Comparison of ENCODE assay signal across 12 cellular contexts in the genomic region with DNA sequence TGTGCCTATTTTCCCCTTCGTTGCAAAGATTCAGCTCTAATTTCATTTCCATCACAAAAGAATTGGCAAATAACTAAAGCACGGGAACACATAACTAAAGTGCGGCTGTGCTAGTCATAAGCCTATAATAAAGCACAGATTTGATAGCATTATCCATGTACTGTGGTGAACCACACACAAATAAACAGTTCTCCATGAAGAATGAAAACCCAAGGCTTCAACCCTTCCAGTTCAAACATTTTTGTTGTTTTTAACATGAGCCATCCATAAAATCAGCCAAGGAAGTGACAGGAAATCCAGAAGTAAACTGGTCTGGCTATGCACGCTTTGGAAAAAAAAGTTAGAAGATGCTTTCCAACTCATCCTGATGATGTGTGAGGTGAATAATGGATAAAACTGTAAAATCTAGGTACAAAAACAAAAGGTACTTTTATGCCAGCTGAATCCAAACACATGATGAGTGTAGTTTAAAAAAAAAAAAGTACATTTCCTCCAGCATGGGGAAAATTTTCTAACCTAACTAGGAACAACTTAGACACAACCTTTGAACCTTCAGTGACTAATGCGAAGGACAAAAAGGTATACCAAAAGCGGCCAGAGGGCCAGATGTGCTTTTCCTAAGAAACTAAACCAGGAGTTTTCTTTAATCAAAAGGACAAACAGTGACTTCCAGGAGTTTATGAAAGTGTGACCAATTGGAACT. TPM values are rescaled to one million over a fixed set of nuclear protein-coding genes. Genes with fewer than 3 reads are reported as not detected.
A peak's percentile ranks its signal among the peaks of the same experiment; 100 is the strongest.
DNase-seq lines count a peak whose midpoint lies in the region; ATAC-seq, FAIRE-seq and TF ChIP-seq lines count a peak whose summit lies in the region.
"Had no signal": no experiment of that assay in that cellular context is flagged by ENCODE, and none has a peak within 500 bp of the region (broad histone marks: within the 10 kb centered on the region; RNA-seq: fewer than 3 reads in every experiment).

No MANE protein-coding gene starts in this region.

- H3K27me3 ChIP-seq in skeletal muscle satellite cell (ENCODE audit: control insufficient read depth, insufficient read depth, low read length), result no peaks in the 10 kb centered on the region

- DNase-seq in G401 (ENCODE audit: low spot score), result peak; percentile 35
- DNase-seq in foreskin fibroblast, result peak; percentile 90 to 93
- no peak for DNase-seq in NCI-H187 (lab: John Stamatoyannopoulos, UW)
- DNase-seq in GM19238 (ENCODE audit: insufficient read length, low spot score), result no peak
- DNase-seq in Calu3, result no peak
- DNase-seq: activated gamma-delta T cell treated with Interleukin-2 at 50 U/mL for 16 hours; GOT3; SHP77; stimulated activated CD4-positive, alpha-beta T cell treated with anti-CD3 and anti-CD28 coated beads, Interleukin-2, amount 100 ng/mL, for 24 hours had no signal

- ATAC-seq in HG02798 (IDR thresholded peaks at IDR 0.05; ENCODE audit: poor library complexity, unreplicated experiment), result no peak

- no peak overlapping the region for H3K27ac Mint-ChIP-seq in Calu3 (ENCODE audit: unreplicated experiment)

- H3K4me3 ChIP-seq in foreskin fibroblast (ENCODE audit: low read depth in 1 of 2, low read length in 2 of 2) (peak overlapping the region in 1 of 2 donors; percentile 34), skeletal muscle satellite cell (ENCODE audit: low read length) (peak overlapping the region; percentile 62)

- H3K4me1 ChIP-seq in skeletal muscle satellite cell (ENCODE audit: control insufficient read depth, insufficient read depth, low read length), result peaks cover 33% of the 10 kb centered on the region

- no peak overlapping the region for H3K4me3 Mint-ChIP-seq in Calu3 (ENCODE audit: low read depth, unreplicated experiment)

- no peaks in the 10 kb centered on the region for H3K9me3 ChIP-seq in skeletal muscle satellite cell (replicated peaks; ENCODE audit: low read length)

- H3K36me3 Mint-ChIP-seq in Calu3 (ENCODE audit: insufficient read depth, unreplicated experiment), result no peaks in the 10 kb centered on the region

- peak overlapping the region; percentile 81 for H3K4me2 ChIP-seq in skeletal muscle satellite cell (ENCODE audit: low read length)

- FAIRE-seq in TTC549 (lab: Jason Lieb, UNC), result peak; percentile 83

- CTCF ChIA-PET in Calu3 (lab: Charles Lee), result no interaction called here

- H3K9me3 Mint-ChIP-seq in Calu3 (ENCODE audit: low read depth, unreplicated experiment), result no peaks in the 10 kb centered on the region

- H3K9ac ChIP-seq in skeletal muscle satellite cell (ENCODE audit: low read depth, low read length), result peak overlapping the region; percentile 43

- intact Hi-C loops in Calu3 (cut with micrococcal nuclease; ENCODE audit: unreplicated experiment), result no loop called here

- no TSS peak for BruUV-seq in Calu3 (replicated peaks; lab: Mats Ljungman, UMichigan)

- H3K36me3 ChIP-seq in skeletal muscle satellite cell (ENCODE audit: insufficient read depth, low read length), result no peaks in the 10 kb centered on the region

- H3K4me1 Mint-ChIP-seq in Calu3 (ENCODE audit: low read depth, unreplicated experiment), result peaks cover 18% of the 10 kb centered on the region

- in situ Hi-C loops in G401 (cut with HindIII; ENCODE audit: low sequenced_read_pairs), result no loop called here

- TF ChIP-seq CTCF in foreskin fibroblast (IDR thresholded peaks at IDR 0.05; ENCODE audit: low read depth, low read length) (no peak), Calu3 (IDR thresholded peaks at IDR 0.05; ENCODE audit: unreplicated experiment) (no peak)

- no peaks in the 10 kb centered on the region for H3K27me3 Mint-ChIP-seq in Calu3 (ENCODE audit: unreplicated experiment)

RNA-seq across cellular contexts. Expression of gene ZNF608, which starts 10.2 kb away (rescaled TPM):
- 25.7 and 34.8 TPM in 2 replicates for total RNA-seq in G401 (2014; rRNA removed; shearing (Covaris generic))
- total RNA-seq in skeletal muscle satellite cell (2012; rRNA removed), result 3.5 and 5.7 TPM in 2 replicates
- total RNA-seq in Calu3 (2022), result 7.3 and 8.4 TPM in 2 replicates

Comparison
In these comparisons a context has a peak if more than half of its experiments do, and no peak if none do; other contexts are left out.
1. DNase-seq: peak in G401 (single experiment) and foreskin fibroblast (2 of 2); none in NCI-H187 (0 of 2), GM19238 (single experiment) and Calu3 (single experiment).